Comparison of ENCODE assay signal across 8 cellular contexts in genomic region chr19:41350735-41351338, GRCh38. TPM values are rescaled to one million over a fixed set of nuclear protein-coding genes. Genes with fewer than 3 reads are reported as not detected.
DNase-seq lines count a peak whose midpoint lies in the region; ATAC-seq and TF ChIP-seq lines count a peak whose summit lies in the region.

No MANE protein-coding gene starts in this region.

- H3K4me2 ChIP-seq in KMS-11, result peak overlapping the region; percentile 95

- peak overlapping the region; percentile 98 for H3K4me3 Mint-ChIP-seq in chondrocyte (ENCODE audit: unreplicated experiment)

- no peaks in the 10 kb centered on the region for H3K27me3 Mint-ChIP-seq in chondrocyte (ENCODE audit: low read depth)

- DNase-seq in GM12864 (ENCODE audit: low read depth) (no peak), chondrocyte (ENCODE audit: low spot score) (no peak), C1 segment of cervical spinal cord (lab: John Stamatoyannopoulos, UW) (no peak), cerebellar cortex (ENCODE audit: low spot score) (no peak), DMS79 treated with DMSO at 0.1 percent for 48 hours (lab: John Stamatoyannopoulos, UW) (no peak)

- no peaks in the 10 kb centered on the region for H3K9me3 ChIP-seq in mononuclear cell (ENCODE audit: low read depth, low read length)

- peaks cover 32% of the 10 kb centered on the region for H3K4me1 ChIP-seq in KMS-11 (ENCODE audit: low read depth, poor library complexity, severe bottlenecking)
- peaks cover 62% of the 10 kb centered on the region for H3K4me1 ChIP-seq in mononuclear cell (ENCODE audit: insufficient read depth, low read length)

- H3K36me3 Mint-ChIP-seq in chondrocyte (ENCODE audit: low read depth), result peaks cover 13% of the 10 kb centered on the region

- H4K20me1 ChIP-seq in KMS-11 (ENCODE audit: insufficient read depth), result no peaks in the 10 kb centered on the region

- H3K27me3 ChIP-seq in KMS-11 (ENCODE audit: insufficient read depth, low read depth), result no peaks in the 10 kb centered on the region
- H3K27me3 ChIP-seq in mononuclear cell (ENCODE audit: insufficient read depth, low read length), result no peaks in the 10 kb centered on the region

- peaks cover 3% of the 10 kb centered on the region; the same call in 1 of the 2 replicates for H3K36me3 ChIP-seq in KMS-11 (ENCODE audit: insufficient read depth)

- peaks cover 46% of the 10 kb centered on the region for H3K79me2 ChIP-seq in KMS-11 (ENCODE audit: insufficient read depth, low read depth)

- peaks cover 30% of the 10 kb centered on the region for H3K4me1 Mint-ChIP-seq in chondrocyte (ENCODE audit: low read depth)

- H3K4me3 ChIP-seq in GM12864 (ENCODE audit: low read depth, low read length) (peak overlapping the region; percentile 83), KMS-11 (IDR thresholded peaks at IDR 0.05; ENCODE audit: insufficient read depth, low read depth, low read length) (no peak overlapping the region), mononuclear cell (ENCODE audit: low read length) (peak overlapping the region; percentile 82)

- no peaks in the 10 kb centered on the region for H3K9me3 Mint-ChIP-seq in chondrocyte (ENCODE audit: low read depth)

- no peak for ATAC-seq in HG03457 (IDR thresholded peaks at IDR 0.05; ENCODE audit: unreplicated experiment)

- H3K27ac Mint-ChIP-seq in chondrocyte (ENCODE audit: unreplicated experiment), result peak overlapping the region; percentile 69

- H3K27ac ChIP-seq in KMS-11, result no peak overlapping the region

- H3K9ac ChIP-seq in KMS-11, result no peak overlapping the region

- H2AFZ ChIP-seq in KMS-11 (ENCODE audit: low read depth), result peak overlapping the region; percentile 70; the same call in 1 of the 2 replicates

- no peak for TF ChIP-seq CTCF in GM12864 (IDR thresholded peaks at IDR 0.05; ENCODE audit: low read depth, low read length, missing control alignments)
- no peak for TF ChIP-seq CTCF in KMS-11 (conservative IDR thresholded peaks at IDR 0.05; ENCODE audit: low read depth, low read length)
- TF ChIP-seq CTCF in chondrocyte (IDR thresholded peaks at IDR 0.05), result no peak

RNA-seq across cellular contexts. Expression of gene TGFB1, which starts 2.9 kb away (rescaled TPM):
- 188 to 197 TPM (median 195 TPM) in 3 replicates for total RNA-seq in chondrocyte
- 90.6 TPM for total RNA-seq in mononuclear cell

RNA-seq across cellular contexts. Expression of gene B9D2, which starts 13.1 kb away (rescaled TPM):
- total RNA-seq in chondrocyte (2.0 to 3.0 TPM (median 2.6 TPM) in 3 replicates), mononuclear cell (3.8 TPM)

RNA-seq across cellular contexts. Expression of gene TMEM91, which starts 25.5 kb away (rescaled TPM):
- total RNA-seq in chondrocyte, result 4.8 to 6.8 TPM (median 5.4 TPM) in 3 replicates
- total RNA-seq in mononuclear cell, result 14.2 TPM

RNA-seq across cellular contexts. Expression of gene CCDC97, which starts 40.9 kb away (rescaled TPM):
- 21.8 to 33.2 TPM (median 25.5 TPM) in 3 replicates for total RNA-seq in chondrocyte
- total RNA-seq in mononuclear cell, result 10.1 TPM

RNA-seq across cellular contexts. Expression of gene EXOSC5, which starts 46.3 kb away (rescaled TPM):
- total RNA-seq in chondrocyte (5.5 to 7.6 TPM (median 6.2 TPM) in 3 replicates), mononuclear cell (8.0 TPM)
